Comparison of ENCODE assay signal across 9 cellular contexts in the genomic region with DNA sequence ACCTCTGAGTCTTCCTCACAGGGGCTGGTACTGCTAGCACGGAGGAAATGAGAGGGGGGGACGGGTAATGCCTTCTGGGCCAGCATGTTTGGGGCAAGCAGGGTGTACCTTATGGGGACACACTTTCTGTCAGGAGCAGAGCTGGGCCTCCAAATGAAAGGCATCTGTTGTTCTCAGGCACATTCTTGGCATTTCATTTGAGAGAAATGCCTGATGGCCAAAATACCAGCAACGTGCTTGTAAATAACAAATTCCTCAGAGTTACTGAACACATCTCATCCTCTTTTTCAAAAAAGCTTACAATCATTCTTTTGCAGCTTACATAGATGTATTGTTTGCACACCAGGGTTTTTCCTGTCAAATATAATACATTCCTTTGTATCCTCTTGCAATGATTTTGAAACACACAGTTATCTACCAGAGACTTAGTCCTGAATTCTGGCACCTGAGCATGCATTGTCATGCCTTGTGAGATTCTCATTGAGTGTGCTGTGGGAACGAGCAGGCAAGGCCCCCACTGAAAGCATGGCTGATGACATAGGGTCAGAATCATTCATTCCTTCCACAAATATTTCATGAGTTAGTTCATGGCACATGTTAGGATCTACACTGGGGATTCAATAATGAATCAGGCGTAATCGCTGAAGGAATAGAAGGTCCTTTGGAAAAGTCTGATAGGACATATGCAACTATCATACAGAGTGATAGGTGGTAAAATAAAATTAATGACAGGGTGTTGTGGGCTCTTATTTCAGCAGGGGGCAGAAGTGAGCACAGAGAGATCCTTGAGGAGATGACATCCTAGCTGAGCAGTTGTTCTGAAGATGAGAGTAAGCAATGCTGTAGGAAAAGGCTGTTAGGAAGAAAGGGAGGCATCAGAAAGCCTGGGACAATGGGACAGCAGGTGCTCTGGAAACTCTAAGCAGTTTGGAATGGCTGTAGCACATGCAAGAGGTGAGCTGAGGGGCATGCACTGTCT.
DNase-seq lines count a peak whose midpoint lies in the region; ATAC-seq and TF ChIP-seq lines count a peak whose summit lies in the region.
"Had no signal": no experiment of that assay in that cellular context is flagged by ENCODE, and none has a peak within 500 bp of the region (broad histone marks: within the 10 kb centered on the region; RNA-seq: fewer than 3 reads in every experiment).

No MANE protein-coding gene starts in this region.

- no peak for TF ChIP-seq POLR2A in spleen (IDR thresholded peaks at IDR 0.05)

- H3K36me3 Mint-ChIP-seq in chondrocyte (ENCODE audit: low read depth): no peaks in the 10 kb centered on the region
- no peaks in the 10 kb centered on the region for H3K36me3 Mint-ChIP-seq in T-helper 2 cell treated with Interferon-gamma antibody and Interleukin-4, amounts not matched to agents 5 μg/mL and 100 μg/mL, for 36 hours (ENCODE audit: low read depth)
- no peaks in the 10 kb centered on the region for H3K36me3 Mint-ChIP-seq in CD8-positive, alpha-beta memory T cell

- CTCF ChIA-PET in CD8-positive, alpha-beta memory T cell (lab: Charles Lee): no interaction called here

- DNase-seq in EH (ENCODE audit: low read depth) (peak; percentile 81), KBM-7 (peak; percentile 14), chondrocyte (ENCODE audit: low spot score) (no peak), midbrain (lab: John Stamatoyannopoulos, UW) (peak; percentile 12), spleen (no peak)
- DNase-seq in T-helper 2 cell treated with Interferon-gamma antibody and Interleukin-4, amounts not matched to agents 5 μg/mL and 100 μg/mL, for 36 hours (ENCODE audit: low spot score): no peak
- no peak for DNase-seq in CD8-positive, alpha-beta memory T cell

- H3K27me3 ChIP-seq in spleen (replicated peaks in 1 of 7): peaks cover 0 to 4% (median 0%) of the 10 kb centered on the region in 7 donors
- H3K27me3 ChIP-seq in CD8-positive, alpha-beta memory T cell (ENCODE audit: insufficient read depth, low read length, poor library complexity, severe bottlenecking): no peaks in the 10 kb centered on the region

- TF ChIP-seq CTCF in chondrocyte (IDR thresholded peaks at IDR 0.05): peak; percentile 76
- peak in 4 of 11 experiments; percentile 19 to 36 (median 28) for TF ChIP-seq CTCF in spleen (IDR thresholded peaks at IDR 0.05 in 8 of 11, conservative IDR thresholded peaks at IDR 0.05 in 3 of 11)

- no peak for ATAC-seq in HG03571 (IDR thresholded peaks at IDR 0.05; ENCODE audit: unreplicated experiment)

- in situ Hi-C loops in KBM-7 (cut with MboI; ENCODE audit: low pct_unique_long_range_greater_than_20kb, low sequenced_read_pairs): no loop called here

- H3K27me3 Mint-ChIP-seq in chondrocyte (ENCODE audit: low read depth): no peaks in the 10 kb centered on the region
- H3K27me3 Mint-ChIP-seq in T-helper 2 cell treated with Interferon-gamma antibody and Interleukin-4, amounts not matched to agents 5 μg/mL and 100 μg/mL, for 36 hours (ENCODE audit: low read depth): no peaks in the 10 kb centered on the region
- peaks cover 7 to 25% of the 10 kb centered on the region in 2 donors for H3K27me3 Mint-ChIP-seq in CD8-positive, alpha-beta memory T cell

- H3K9me3 ChIP-seq in spleen: no peaks in the 10 kb centered on the region
- no peaks in the 10 kb centered on the region for H3K9me3 ChIP-seq in CD8-positive, alpha-beta memory T cell (ENCODE audit: low read length)

- no peaks in the 10 kb centered on the region for H3K4me1 ChIP-seq in spleen
- no peaks in the 10 kb centered on the region for H3K4me1 ChIP-seq in CD8-positive, alpha-beta memory T cell (ENCODE audit: insufficient read depth, low read length)

- no peaks in the 10 kb centered on the region for H3K9me3 Mint-ChIP-seq in chondrocyte (ENCODE audit: low read depth)
- no peaks in the 10 kb centered on the region for H3K9me3 Mint-ChIP-seq in T-helper 2 cell treated with Interferon-gamma antibody and Interleukin-4, amounts not matched to agents 5 μg/mL and 100 μg/mL, for 36 hours
- peaks cover 0 to 1% (median 0%) of the 10 kb centered on the region in 5 donors for H3K9me3 Mint-ChIP-seq in CD8-positive, alpha-beta memory T cell
- H3K9me3 Mint-ChIP-seq: central memory CD8-positive, alpha-beta T cell had no signal

- H3K4me3 Mint-ChIP-seq in chondrocyte (ENCODE audit: unreplicated experiment): no peak overlapping the region
- no peak overlapping the region for H3K4me3 Mint-ChIP-seq in T-helper 2 cell treated with Interferon-gamma antibody and Interleukin-4, amounts not matched to agents 5 μg/mL and 100 μg/mL, for 36 hours
- H3K4me3 Mint-ChIP-seq in CD8-positive, alpha-beta memory T cell: no peak overlapping the region
- H3K4me3 Mint-ChIP-seq: central memory CD8-positive, alpha-beta T cell had no signal

- H3K4me1 Mint-ChIP-seq in chondrocyte (ENCODE audit: low read depth): peaks cover 13% of the 10 kb centered on the region
- no peaks in the 10 kb centered on the region for H3K4me1 Mint-ChIP-seq in T-helper 2 cell treated with Interferon-gamma antibody and Interleukin-4, amounts not matched to agents 5 μg/mL and 100 μg/mL, for 36 hours (ENCODE audit: low read depth)
- no peaks in the 10 kb centered on the region for H3K4me1 Mint-ChIP-seq in CD8-positive, alpha-beta memory T cell
- H3K4me1 Mint-ChIP-seq: central memory CD8-positive, alpha-beta T cell had no signal

- intact Hi-C loops in spleen (cut with DNase I; ENCODE audit: low total_unique reads): no loop called here

- peak overlapping the region; percentile 24 for H3K27ac Mint-ChIP-seq in chondrocyte (ENCODE audit: unreplicated experiment)
- H3K27ac Mint-ChIP-seq in T-helper 2 cell treated with Interferon-gamma antibody and Interleukin-4, amounts not matched to agents 5 μg/mL and 100 μg/mL, for 36 hours: no peak overlapping the region
- no peak overlapping the region for H3K27ac Mint-ChIP-seq in CD8-positive, alpha-beta memory T cell

- no peak overlapping the region for H3K27ac ChIP-seq in spleen
- no peak overlapping the region for H3K27ac ChIP-seq in CD8-positive, alpha-beta memory T cell (ENCODE audit: low read depth, low read length)

- no peaks in the 10 kb centered on the region for H3K36me3 ChIP-seq in spleen
- no peaks in the 10 kb centered on the region for H3K36me3 ChIP-seq in CD8-positive, alpha-beta memory T cell (ENCODE audit: insufficient read depth, low read length)

- H3K4me3 ChIP-seq in spleen: no peak overlapping the region
- no peak overlapping the region for H3K4me3 ChIP-seq in CD8-positive, alpha-beta memory T cell (ENCODE audit: low read length)

- POLR2A ChIA-PET in CD8-positive, alpha-beta memory T cell (lab: Charles Lee): no interaction called here

- 69 to 87% (median 74%) methylated on average over 6 of the region's 6 CpGs for WGBS in spleen, 5 donors

Comparison
In these comparisons a context has a peak if more than half of its experiments do, and no peak if none do; other contexts are left out.
1. DNase-seq: peak in EH (single experiment), KBM-7 (single experiment) and midbrain (single experiment); none in chondrocyte (single experiment), T-helper 2 cell treated with Interferon-gamma antibody and Interleukin-4, amounts not matched to agents 5 μg/mL and 100 μg/mL, for 36 hours (single experiment), spleen (single experiment) and CD8-positive, alpha-beta memory T cell (0 of 5).